Comparison of ENCODE assay signal across 8 cellular contexts in the genomic region with DNA sequence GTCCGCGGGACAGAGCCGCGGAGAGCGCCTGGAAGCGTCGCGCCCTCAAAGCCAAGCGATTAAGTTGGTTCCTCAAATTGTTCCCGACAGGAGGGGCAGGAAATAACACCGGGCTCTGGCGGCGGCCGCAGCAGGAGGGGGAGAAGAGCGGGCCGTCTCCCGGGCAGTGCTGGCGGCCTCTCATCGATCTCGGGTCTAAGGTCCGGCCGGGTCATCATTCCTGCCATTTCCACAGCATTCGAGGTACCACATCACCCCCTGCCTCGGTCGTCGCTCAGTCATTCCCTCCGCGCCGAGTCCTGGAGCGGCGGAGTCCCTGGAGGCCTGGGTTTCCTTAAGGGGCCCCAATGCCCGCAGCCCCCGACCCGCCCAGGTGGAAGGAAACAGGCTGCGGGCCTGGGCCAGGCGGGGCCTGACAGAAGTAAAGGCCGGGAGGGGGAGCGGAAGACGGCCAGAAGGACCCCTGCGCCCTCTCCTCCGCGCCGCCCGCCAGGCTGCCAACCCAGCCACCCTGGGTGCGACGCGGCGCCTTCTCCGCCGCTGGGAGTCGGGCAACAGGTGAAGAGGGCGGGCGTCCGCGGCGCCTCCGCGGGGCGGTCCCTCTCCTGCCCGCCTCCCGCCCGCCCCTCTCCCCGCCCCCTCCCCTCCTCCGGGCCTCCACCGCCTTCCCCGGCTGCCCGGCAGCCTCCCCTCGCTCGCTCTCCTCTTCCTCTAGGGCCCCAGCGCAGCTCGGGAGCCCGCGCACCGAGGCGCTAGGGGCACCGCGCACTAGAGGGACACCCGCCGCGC. TPM values are rescaled to one million over a fixed set of nuclear protein-coding genes. Genes with fewer than 3 reads are reported as not detected.
A peak's percentile ranks its signal among the peaks of the same experiment; 100 is the strongest.
DNase-seq lines count a peak whose midpoint lies in the region; ATAC-seq and TF ChIP-seq lines count a peak whose summit lies in the region.

A gene with protein sequence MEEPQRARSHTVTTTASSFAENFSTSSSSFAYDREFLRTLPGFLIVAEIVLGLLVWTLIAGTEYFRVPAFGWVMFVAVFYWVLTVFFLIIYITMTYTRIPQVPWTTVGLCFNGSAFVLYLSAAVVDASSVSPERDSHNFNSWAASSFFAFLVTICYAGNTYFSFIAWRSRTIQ (plus strand): TSS at position 654 of the 789 bp plus-strand sequence. CDS start 293 bp downstream, outside the sequence.

- H3K4me3 ChIP-seq in choroid plexus epithelial cell (ENCODE audit: low read depth, low read length) (peak within 1 kb of the TSS; percentile 73), lower lobe of right lung (peak within 1 kb of the TSS; percentile 80)

- H3K9me3 ChIP-seq in lower lobe of right lung = peaks cover 11% of the 10 kb centered on the region

- peak; percentile 14 for DNase-seq in COR-L47 (lab: John Stamatoyannopoulos, UW)
- DNase-seq in NCI-H2029 (lab: John Stamatoyannopoulos, UW) = peak; percentile 66
- DNase-seq in activated CD4-positive, alpha-beta T cell treated with anti-CD3 and anti-CD28 coated beads for 24 hours (ENCODE audit: low read depth in 2 of 2) = peak; percentile 39 to 58
- DNase-seq in choroid plexus epithelial cell (ENCODE audit: low read depth) = peak; percentile 43
- peak; percentile 76 for DNase-seq in lower lobe of right lung
- DNase-seq in stimulated activated CD8-positive, alpha-beta memory T cell treated with anti-CD3 and anti-CD28 coated beads, Interleukin-12 subunit alpha, Interleukin-12 subunit beta, amount 100 ng/mL, for 1 hour (ENCODE audit: low read depth) = peak; percentile 37

- peak within 1 kb of the TSS; percentile 90 for H3K27ac ChIP-seq in lower lobe of right lung

- no peaks in the 10 kb centered on the region for H3K36me3 ChIP-seq in lower lobe of right lung

- TF ChIP-seq CTCF in choroid plexus epithelial cell (conservative IDR thresholded peaks at IDR 0.05; ENCODE audit: low read depth, low read length) (no peak), lower lobe of right lung (IDR thresholded peaks at IDR 0.05) (no peak)

- H3K4me1 ChIP-seq in lower lobe of right lung = peaks cover 42% of the 10 kb centered on the region

- intact Hi-C loops in lower lobe of right lung (cut with DNase I) = no loop called here

- H3K27me3 ChIP-seq in lower lobe of right lung (ENCODE audit: low read depth) = no peaks in the 10 kb centered on the region

- ATAC-seq in GM21786 (IDR thresholded peaks at IDR 0.05; ENCODE audit: unreplicated experiment) (peak; percentile 46), lower lobe of right lung (peak; percentile 93 to 94), HG02973 (IDR thresholded peaks at IDR 0.05; ENCODE audit: unreplicated experiment) (no peak)

RNA-seq across cellular contexts. Expression of the gene that starts here (rescaled TPM):
- total RNA-seq in lower lobe of right lung = 25.6 TPM

Comparison
In these comparisons a context has a peak if more than half of its experiments do, and no peak if none do; other contexts are left out.
1. DNase-seq: peak in every context shown above with its lines; median percentile 76 in lower lobe of right lung; 66 in NCI-H2029; 48 in activated CD4-positive, alpha-beta T cell treated with anti-CD3 and anti-CD28 coated beads for 24 hours; 43 in choroid plexus epithelial cell; 37 in stimulated activated CD8-positive, alpha-beta memory T cell treated with anti-CD3 and anti-CD28 coated beads, Interleukin-12 subunit alpha, Interleukin-12 subunit beta, amount 100 ng/mL, for 1 hour; 14 in COR-L47.